2 cellular contexts compared by ENCODE assay signal in genomic region chrX:119027960-119028732, GRCh38.
TF ChIP-seq lines count a peak whose summit lies in the region.

No MANE protein-coding gene starts in this region.

TF ChIP-seq in HCT116, 20 proteins besides CTCF, POLR2A, EP300 and RAD21:
- peak; percentile 25; the same call in 1 of the 2 replicates for TF ChIP-seq SP1 (IDR thresholded peaks at IDR 0.05; ENCODE audit: low read depth)
TF ChIP-seq in HCT116: peak in this region for 1; not testable (repeated sequence) for 19.

TF ChIP-seq in HepG2, 621 proteins besides CTCF, POLR2A, EP300 and RAD21:
- TF ChIP-seq MAFF (IDR thresholded peaks at IDR 0.05; ENCODE audit: low read depth, low read length) (peak; percentile 26; the same call in 1 of the 2 replicates), MAFK (conservative IDR thresholded peaks at IDR 0.05 in 1 of 2, IDR thresholded peaks at IDR 0.05 in 1 of 2; ENCODE audit: low read length in 2 of 2) (peak in 1 of 2 experiments; percentile 50; a peak in 2 of 4 replicates)
